Comparison of ENCODE assay signal across 8 cellular contexts in the genomic region with DNA sequence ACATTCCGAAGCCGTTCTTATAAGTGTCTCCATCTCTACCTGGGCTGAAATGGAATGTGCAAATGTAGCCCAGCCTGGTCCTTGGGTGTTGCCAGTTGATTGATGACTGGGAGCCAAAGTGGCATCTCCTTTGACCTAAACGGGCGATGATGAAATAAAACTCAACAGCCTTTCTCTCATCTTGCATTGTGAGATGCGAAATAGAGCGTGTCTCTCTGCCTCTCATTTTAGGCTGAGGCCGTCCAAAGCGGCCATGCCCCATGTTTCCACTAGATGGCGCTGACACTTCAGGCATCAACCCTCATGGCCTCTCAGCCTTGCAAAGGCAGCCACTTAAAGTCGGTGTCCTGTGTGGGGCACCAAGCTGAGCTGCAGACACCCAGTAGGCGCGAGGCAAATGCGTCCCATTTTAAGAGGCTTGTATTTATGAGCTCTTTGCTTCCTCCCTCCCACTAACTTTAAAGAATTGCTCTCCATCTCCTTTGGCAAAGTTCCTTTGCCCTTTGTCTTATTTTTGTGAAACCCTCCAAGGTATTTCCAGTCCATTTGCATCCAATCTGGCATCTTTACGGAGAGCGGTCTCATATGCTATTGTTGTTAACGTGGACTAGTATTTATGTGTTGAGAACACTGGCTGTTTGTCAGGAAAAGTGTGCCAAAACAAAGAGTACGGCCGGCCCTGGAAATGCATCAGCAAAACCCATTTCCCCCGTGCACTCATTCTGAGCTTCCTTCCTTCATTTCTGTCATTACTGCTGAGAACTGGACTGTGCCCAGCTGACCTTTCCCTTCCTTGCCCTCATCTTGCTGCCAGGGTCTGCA. TPM values are rescaled to one million over a fixed set of nuclear protein-coding genes. Genes with fewer than 3 reads are reported as not detected.
DNase-seq lines count a peak whose midpoint lies in the region; ATAC-seq and TF ChIP-seq lines count a peak whose summit lies in the region.

No MANE protein-coding gene starts in this region.

- H3K9me2 ChIP-seq in GM23338 (ENCODE audit: insufficient read depth) (no peaks in the 10 kb centered on the region), Loucy (replicated peaks; ENCODE audit: low read depth, low read length) (no peaks in the 10 kb centered on the region)

- H4K20me1 ChIP-seq in GM23338 (replicated peaks; ENCODE audit: insufficient read depth) (no peaks in the 10 kb centered on the region), Loucy (ENCODE audit: insufficient read depth, low read length, poor library complexity, severe bottlenecking) (no peaks in the 10 kb centered on the region)

- no peaks in the 10 kb centered on the region for H3K9me3 Mint-ChIP-seq in GM23338

- H3K79me2 ChIP-seq in GM23338 (replicated peaks; ENCODE audit: insufficient read depth) = no peaks in the 10 kb centered on the region
- no peaks in the 10 kb centered on the region for H3K79me2 ChIP-seq in Loucy (ENCODE audit: insufficient read depth, low read length)

- WGBS in ovary, 3 donors = 13 to 16% (median 15%) methylated on average over 19 of the region's 19 CpGs
- 32 to 33% methylated on average over 19 of the region's 19 CpGs for WGBS in thyroid gland, 2 donors

- H3K4me1 Mint-ChIP-seq in GM23338 = peaks cover 23% of the 10 kb centered on the region

- H2AFZ ChIP-seq in GM23338 (peak overlapping the region; percentile 70; the same call in 1 of the 2 replicates), Loucy (ENCODE audit: low read length) (peak overlapping the region; percentile 75)

- TF ChIP-seq EP300 in ovary (IDR thresholded peaks at IDR 0.05) = no peak

- H3K27me3 ChIP-seq in GM23338 (ENCODE audit: insufficient read depth) = no peaks in the 10 kb centered on the region
- no peaks in the 10 kb centered on the region for H3K27me3 ChIP-seq in Loucy (ENCODE audit: insufficient read depth, low read length, poor library complexity, severe bottlenecking)
- H3K27me3 ChIP-seq in ovary = no peaks in the 10 kb centered on the region
- H3K27me3 ChIP-seq in thyroid gland = no peaks in the 10 kb centered on the region

- no peak for TF ChIP-seq POLR2A in ovary (IDR thresholded peaks at IDR 0.05)
- no peak for TF ChIP-seq POLR2A in thyroid gland (IDR thresholded peaks at IDR 0.05)

- H3K27me3 Mint-ChIP-seq in GM23338 (ENCODE audit: insufficient read depth, low read depth, poor library complexity) = peaks cover 9% of the 10 kb centered on the region

- H3K4me3 Mint-ChIP-seq in GM23338 = no peak overlapping the region

- intact Hi-C loops in ovary (cut with DNase I) = loop anchor here (5.0 to 10.0 kb wide), 7 partner anchors 66 to 296 kb away; no protein-coding TSS in a partner anchor
- intact Hi-C loops in thyroid gland (cut with DNase I) = loop anchor here (5.0 to 10.0 kb wide), 4 partner anchors 66 to 318 kb away; a partner anchor contains a TSS

- DNase-seq in Daoy (ENCODE audit: low read depth) = peak; percentile 86
- DNase-seq in GM23338 (ENCODE audit: low spot score) = peak; percentile 87
- DNase-seq in SIG-M5 treated with dmso at 0.1 percent for 504 hours (lab: John Stamatoyannopoulos, UW; ENCODE audit: unreplicated experiment) = peak; percentile 68
- DNase-seq in activated gamma-delta T cell treated with anti-CD3 and anti-CD28 coated beads, Interleukin-2, amount 50 U/mL, for 16 hours (ENCODE audit: low read depth) = peak; percentile 74
- peak; percentile 76 for DNase-seq in germinal center (ENCODE audit: low spot score)
- peak; percentile 81 to 92 (median 90) for DNase-seq in ovary
- DNase-seq in thyroid gland = peak; percentile 82 to 86

- no peak overlapping the region for H3K27ac Mint-ChIP-seq in GM23338

- H3K36me3 Mint-ChIP-seq in GM23338 (ENCODE audit: low read depth) = no peaks in the 10 kb centered on the region

- no peak overlapping the region for H3K4me2 ChIP-seq in GM23338
- peak overlapping the region; percentile 44 for H3K4me2 ChIP-seq in Loucy (ENCODE audit: low read depth, low read length, poor library complexity, severe bottlenecking)

- H3K9me3 ChIP-seq in Loucy (ENCODE audit: insufficient read depth, low read depth, low read length) (no peaks in the 10 kb centered on the region), ovary (no peaks in the 10 kb centered on the region), thyroid gland (no peaks in the 10 kb centered on the region)

- peak; percentile 98 to 100 for TF ChIP-seq CTCF in GM23338 (conservative IDR thresholded peaks at IDR 0.05; ENCODE audit: low read depth in 2 of 2)
- TF ChIP-seq CTCF in Loucy (conservative IDR thresholded peaks at IDR 0.05; ENCODE audit: low read length) = peak; percentile 98
- TF ChIP-seq CTCF in ovary (IDR thresholded peaks at IDR 0.05) = peak; percentile 92 to 98 (median 94)
- TF ChIP-seq CTCF in thyroid gland (IDR thresholded peaks at IDR 0.05) = peak; percentile 93 to 98 (median 94)

- ATAC-seq in GM23338 = peak; percentile 95

- H3K27ac ChIP-seq in GM23338 (ENCODE audit: low read depth) (no peak overlapping the region), ovary (peak overlapping the region; percentile 45 to 49), thyroid gland (peak overlapping the region in 2 of 3 donors; percentile 25 to 48)

- peaks cover 3% of the 10 kb centered on the region for H3K4me1 ChIP-seq in GM23338 (ENCODE audit: insufficient read depth)
- H3K4me1 ChIP-seq in Loucy (ENCODE audit: insufficient read depth, low read length, poor library complexity, severe bottlenecking) = peaks cover 9% of the 10 kb centered on the region
- peaks cover 13% of the 10 kb centered on the region for H3K4me1 ChIP-seq in ovary (ENCODE audit: insufficient read depth)
- H3K4me1 ChIP-seq in thyroid gland = peaks cover 0 to 12% of the 10 kb centered on the region in 2 donors

- H3F3A ChIP-seq in GM23338 (replicated peaks; ENCODE audit: low read depth) (peaks cover 2% of the 10 kb centered on the region; the same call in 1 of the 2 replicates), Loucy (ENCODE audit: low read depth) (no peaks in the 10 kb centered on the region)

- no peaks in the 10 kb centered on the region for H3K36me3 ChIP-seq in GM23338 (ENCODE audit: insufficient read depth)
- no peaks in the 10 kb centered on the region for H3K36me3 ChIP-seq in Loucy (ENCODE audit: insufficient read depth, low read length)
- H3K36me3 ChIP-seq in ovary = no peaks in the 10 kb centered on the region
- H3K36me3 ChIP-seq in thyroid gland = peaks cover 16 to 24% of the 10 kb centered on the region in 2 donors

- no peak overlapping the region for H3K9ac ChIP-seq in Loucy (ENCODE audit: low read depth, low read length, poor library complexity, severe bottlenecking)

- H3K4me3 ChIP-seq in GM23338 (no peak overlapping the region), Loucy (ENCODE audit: low read length, poor library complexity, severe bottlenecking) (no peak overlapping the region), ovary (no peak overlapping the region), thyroid gland (replicated peaks in 1 of 3) (no peak overlapping the region)

TF ChIP-seq in GM23338, 12 proteins besides CTCF, POLR2A, EP300 and RAD21:
- TF ChIP-seq ZNF331 (CRISPR knock-in tag; IDR thresholded peaks at IDR 0.05; ENCODE audit: low read depth) = no peak
- TF ChIP-seq POLR2AphosphoS5 (IDR thresholded peaks at IDR 0.05; ENCODE audit: low read depth) = no peak
TF ChIP-seq in GM23338: peak in this region for 0.

RNA-seq across cellular contexts. Expression of a gene that starts 25.0 kb away (rescaled TPM):
- 7.0 and 10.5 TPM in 2 replicates for total RNA-seq in Daoy (2014; rRNA removed; shearing (Covaris generic))
- 0.38 and 1.0 TPM in 2 replicates for total RNA-seq in GM23338 (2014; rRNA removed; shearing (Covaris generic))
- polyA plus RNA-seq in GM23338 (2016; fragmentation: Nextera tagmentation; extraction: Ambion mirVana) = 0.16 and 0.21 TPM in 2 replicates
- total RNA-seq in ovary = 10 to 100 TPM; 24.1 to 71.5 (median 43.5) TPM
- polyA plus RNA-seq in ovary = 1 to 10 TPM; 6.5 to 8.5 TPM
- total RNA-seq in thyroid gland = 100 to 1,000 TPM; 107 to 207 (median 128) TPM

RNA-seq across cellular contexts. Expression of a gene that starts 35.6 kb away (rescaled TPM):
- not detected in 2 replicates for total RNA-seq in Daoy (2014; rRNA removed; shearing (Covaris generic))
- total RNA-seq in GM23338 (2014; rRNA removed; shearing (Covaris generic)) = not detected in 2 replicates
- polyA plus RNA-seq in GM23338 (2016; fragmentation: Nextera tagmentation; extraction: Ambion mirVana) (not detected in 2 replicates), ovary (under 1 TPM in 1 of 2 donors, not detected in 1; 0.22 TPM)
- total RNA-seq in ovary (under 1 TPM in 1 of 7 donors, not detected in 6; 0.37 TPM), thyroid gland (not detected)
